ENCODE assay signal across 16 cellular contexts in the genomic region with DNA sequence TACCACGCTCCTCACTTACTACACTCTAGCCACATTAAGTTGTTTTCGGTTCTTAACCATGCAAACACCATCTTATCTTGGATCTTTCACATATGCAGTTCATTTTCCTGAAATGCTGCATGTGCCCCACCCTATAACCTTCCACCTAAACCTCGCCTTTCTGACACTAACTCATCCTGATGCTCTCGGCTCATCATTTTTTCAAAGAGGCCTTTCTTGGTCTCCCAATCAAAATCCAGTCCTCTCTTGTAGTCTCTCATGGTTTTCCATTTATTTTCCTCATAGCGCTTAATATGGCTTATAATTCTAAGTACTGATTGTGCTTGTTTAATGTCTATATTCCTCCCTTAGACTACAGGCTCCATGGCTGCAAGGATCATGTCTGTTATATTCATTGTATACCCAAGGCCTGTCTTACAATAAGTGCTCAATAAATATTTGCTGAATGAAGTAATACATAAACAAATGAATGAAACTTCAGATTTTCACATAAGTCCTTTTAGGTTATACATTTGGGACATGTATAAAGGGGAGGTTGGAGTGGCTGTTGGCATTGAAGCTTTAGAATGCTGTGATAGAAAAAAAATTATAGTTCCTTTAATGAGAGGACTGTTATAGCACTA.
DNase-seq lines count a peak whose midpoint lies in the region; ATAC-seq and TF ChIP-seq lines count a peak whose summit lies in the region.
"Had no signal": no experiment of that assay in that cellular context is flagged by ENCODE, and none has a peak within 500 bp of the region (broad histone marks: within the 10 kb centered on the region; RNA-seq: fewer than 3 reads in every experiment).

No MANE protein-coding gene starts in this region.

- H3F3A ChIP-seq in PC-3 (ENCODE audit: low read length, unreplicated experiment): no peaks in the 10 kb centered on the region

- no peaks in the 10 kb centered on the region for H3K27me3 ChIP-seq in HCT116 (ENCODE audit: insufficient read depth, low read length)
- H3K27me3 ChIP-seq in PC-3 (ENCODE audit: low read length): no peaks in the 10 kb centered on the region
- no peaks in the 10 kb centered on the region for H3K27me3 ChIP-seq in naive thymus-derived CD4-positive, alpha-beta T cell (ENCODE audit: control insufficient read depth in 2 of 2, insufficient read depth in 2 of 2, low read length in 2 of 2)
- peaks cover 3% of the 10 kb centered on the region for H3K27me3 ChIP-seq in effector memory CD4-positive, alpha-beta T cell (replicated peaks; ENCODE audit: control insufficient read depth, insufficient read depth, low read length, poor library complexity, severe bottlenecking)
- H3K27me3 ChIP-seq in right lobe of liver: no peaks in the 10 kb centered on the region
- H3K27me3 ChIP-seq: BLaER1 had no signal

- H3K4me1 ChIP-seq in HCT116 (ENCODE audit: control insufficient read depth in 1 of 2, insufficient read depth in 2 of 2, low read length in 2 of 2): peaks cover 23 to 63% of the 10 kb centered on the region in 2 experiments
- H3K4me1 ChIP-seq in PC-3 (ENCODE audit: insufficient read depth, low read length): 0 out of 2 replicates have a peak, but pooled peaks cover 4% of the 10 kb centered on the region
- no peaks in the 10 kb centered on the region for H3K4me1 ChIP-seq in naive thymus-derived CD4-positive, alpha-beta T cell (ENCODE audit: control insufficient read depth in 2 of 2, insufficient read depth in 2 of 2, low read length in 2 of 2)
- no peaks in the 10 kb centered on the region for H3K4me1 ChIP-seq in effector memory CD4-positive, alpha-beta T cell (ENCODE audit: control insufficient read depth, insufficient read depth, low read length, poor library complexity, severe bottlenecking)
- H3K4me1 ChIP-seq in right lobe of liver: no peaks in the 10 kb centered on the region
- H3K4me1 ChIP-seq: BLaER1 had no signal

- H3K9me3 ChIP-seq in HCT116 (ENCODE audit: control insufficient read depth in 1 of 2, insufficient read depth in 1 of 2, low read depth in 1 of 2, low read length in 2 of 2) (no peaks in the 10 kb centered on the region), PC-3 (ENCODE audit: low read length) (no peaks in the 10 kb centered on the region), right lobe of liver (no peaks in the 10 kb centered on the region)
- no peaks in the 10 kb centered on the region for H3K9me3 ChIP-seq in naive thymus-derived CD4-positive, alpha-beta T cell (ENCODE audit: control insufficient read depth in 2 of 3, low read length in 3 of 3)
- no peaks in the 10 kb centered on the region for H3K9me3 ChIP-seq in effector memory CD4-positive, alpha-beta T cell (ENCODE audit: control insufficient read depth, low read length)
- H3K9me3 ChIP-seq: A549 had no signal

- 94% methylated on average over 4 of the region's 5 CpGs for WGBS in right lobe of liver (ENCODE audit: insufficient coverage, low coverage, low lambda C conversion rate, missing lambda C conversion rate)

- intact Hi-C loops in HCT116 (cut with micrococcal nuclease): no loop called here
- intact Hi-C loops in PC-3 (cut with micrococcal nuclease): no loop called here
- intact Hi-C loops in naive thymus-derived CD4-positive, alpha-beta T cell (cut with micrococcal nuclease): no loop called here
- intact Hi-C loops in right lobe of liver (cut with DNase I): no loop called here

- no TSS peak for BruUV-seq in HCT116 (replicated peaks; lab: Mats Ljungman, UMichigan)
- no TSS peak for BruUV-seq in PC-3 (replicated peaks; lab: Mats Ljungman, UMichigan)

- H3K36me3 Mint-ChIP-seq in naive thymus-derived CD4-positive, alpha-beta T cell: peaks cover 0 to 5% (median 0%) of the 10 kb centered on the region in 5 donors
- H3K36me3 Mint-ChIP-seq: CD14-positive monocyte; CD4-positive, alpha-beta memory T cell had no signal

- H3K4me3 Mint-ChIP-seq in naive thymus-derived CD4-positive, alpha-beta T cell: no peak overlapping the region
- H3K4me3 Mint-ChIP-seq: CD14-positive monocyte; CD4-positive, alpha-beta memory T cell; H9 had no signal

- no peak for TF ChIP-seq RAD21 in HCT116 (IDR thresholded peaks at IDR 0.05; ENCODE audit: low read depth)

- POLR2A ChIA-PET in HCT116 (lab: Charles Lee): no interaction called here
- POLR2A ChIA-PET in PC-3 (lab: Charles Lee; ENCODE audit: unreplicated experiment): no interaction called here
- POLR2A ChIA-PET in naive thymus-derived CD4-positive, alpha-beta T cell (lab: Charles Lee): no interaction called here

- TF ChIP-seq CTCF in HCT116 (IDR thresholded peaks at IDR 0.05 in 2 of 3, conservative IDR thresholded peaks at IDR 0.05 in 1 of 3; ENCODE audit: borderline replicate concordance in 1 of 3, insufficient read depth in 1 of 3, low read depth in 2 of 3, low read length in 2 of 3): no peak
- TF ChIP-seq CTCF in PC-3 (conservative IDR thresholded peaks at IDR 0.05; ENCODE audit: low read depth, low read length): no peak
- TF ChIP-seq CTCF in right lobe of liver (IDR thresholded peaks at IDR 0.05): no peak

- peaks cover 0 to 12% (median 5%) of the 10 kb centered on the region in 7 donors for H3K4me1 Mint-ChIP-seq in naive thymus-derived CD4-positive, alpha-beta T cell
- H3K4me1 Mint-ChIP-seq: CD14-positive monocyte had no signal

- RAD21 ChIA-PET in HCT116 (lab: Charles Lee; ENCODE audit: low non-redundant PET in 1 of 2, low total read pairs in 2 of 2, uncharacterized antibody in 2 of 2, unreplicated experiment in 2 of 2): no interaction called here

- H4K20me1 ChIP-seq in HCT116 (ENCODE audit: insufficient read depth) (no peaks in the 10 kb centered on the region), PC-3 (ENCODE audit: low read length) (no peaks in the 10 kb centered on the region)
- H4K20me1 ChIP-seq: BLaER1 had no signal

- H3K4me3 ChIP-seq in HCT116 (replicated peaks in 1 of 2; ENCODE audit: low read depth in 1 of 2, low read length in 2 of 2): peak overlapping the region in 1 of 2 experiments; percentile 43; a peak in 1 of 4 replicates
- H3K4me3 ChIP-seq in PC-3 (ENCODE audit: low read length): no peak overlapping the region
- no peak overlapping the region for H3K4me3 ChIP-seq in naive thymus-derived CD4-positive, alpha-beta T cell (ENCODE audit: low read length)
- no peak overlapping the region for H3K4me3 ChIP-seq in effector memory CD4-positive, alpha-beta T cell (ENCODE audit: insufficient read depth, low read depth, low read length, poor library complexity, severe bottlenecking)
- H3K4me3 ChIP-seq in right lobe of liver: no peak overlapping the region
- H3K4me3 ChIP-seq: A549, BLaER1 had no signal

- CTCF ChIA-PET in HCT116 (lab: Charles Lee) (no interaction called here), PC-3 (lab: Charles Lee) (no interaction called here)
- CTCF ChIA-PET in naive thymus-derived CD4-positive, alpha-beta T cell (lab: Charles Lee): no interaction called here

- no peak for TF ChIP-seq POLR2A in HCT116 (IDR thresholded peaks at IDR 0.05; ENCODE audit: borderline replicate concordance, extremely low read depth, insufficient read depth, insufficient read length)
- no peak for TF ChIP-seq POLR2A in right lobe of liver (IDR thresholded peaks at IDR 0.05)

- no peak overlapping the region for H3K27ac Mint-ChIP-seq in naive thymus-derived CD4-positive, alpha-beta T cell
- H3K27ac Mint-ChIP-seq: CD14-positive monocyte; CD4-positive, alpha-beta memory T cell; H9 had no signal

- H3K79me2 ChIP-seq in HCT116 (ENCODE audit: insufficient read depth, low read length) (no peaks in the 10 kb centered on the region), PC-3 (ENCODE audit: low read length) (no peaks in the 10 kb centered on the region)

- H3K27ac ChIP-seq in HCT116 (ENCODE audit: low read depth, low read length): peak overlapping the region; percentile 70; the same call in 1 of the 2 replicates
- H3K27ac ChIP-seq in PC-3 (ENCODE audit: low read length): no peak overlapping the region
- no peak overlapping the region for H3K27ac ChIP-seq in naive thymus-derived CD4-positive, alpha-beta T cell (ENCODE audit: low read depth, low read length)
- H3K27ac ChIP-seq in effector memory CD4-positive, alpha-beta T cell (ENCODE audit: insufficient read depth, low read length, poor library complexity, severe bottlenecking): no peak overlapping the region
- H3K27ac ChIP-seq in right lobe of liver: no peak overlapping the region
- H3K27ac ChIP-seq: 22Rv1, A549, BLaER1 had no signal

- peak overlapping the region; percentile 74 for H3K4me2 ChIP-seq in HCT116 (ENCODE audit: low read length)
- H3K4me2 ChIP-seq in PC-3 (ENCODE audit: low read length): no peak overlapping the region
- H3K4me2 ChIP-seq: A549, BLaER1 had no signal

- peak overlapping the region; percentile 74 for H2AFZ ChIP-seq in HCT116 (ENCODE audit: low read depth, low read length, poor library complexity, severe bottlenecking)
- no peak overlapping the region for H2AFZ ChIP-seq in PC-3 (ENCODE audit: low read length)

- peaks cover 0 to 26% (median 9%) of the 10 kb centered on the region in 5 donors for H3K27me3 Mint-ChIP-seq in naive thymus-derived CD4-positive, alpha-beta T cell

- DNase-seq in DMS153 (lab: John Stamatoyannopoulos, UW): peak; percentile 37
- DNase-seq in DMS153 treated with DMSO at 0.1 percent for 48 hours (lab: John Stamatoyannopoulos, UW; ENCODE audit: unreplicated experiment): no peak
- DNase-seq in HCT116 (ENCODE audit: low read depth, low spot score): no peak
- no peak for DNase-seq in PC-3
- DNase-seq in naive thymus-derived CD4-positive, alpha-beta T cell: no peak
- DNase-seq in activated effector memory CD4-positive, alpha-beta T cell treated with anti-CD3 and anti-CD28 coated beads, Interleukin-2, amount 50 U/mL, for 16 hours: no peak
- no peak for DNase-seq in effector memory CD4-positive, alpha-beta T cell
- DNase-seq in right lobe of liver: no peak
- DNase-seq: CD4-positive, alpha-beta memory T cell; H9; IMR-90; KBM-7 had no signal

- no peaks in the 10 kb centered on the region for H3K36me3 ChIP-seq in HCT116 (ENCODE audit: control insufficient read depth in 1 of 2, insufficient read depth in 2 of 2, low read length in 2 of 2)
- H3K36me3 ChIP-seq in PC-3 (ENCODE audit: low read depth, low read length): no peaks in the 10 kb centered on the region
- H3K36me3 ChIP-seq in naive thymus-derived CD4-positive, alpha-beta T cell (ENCODE audit: control insufficient read depth in 2 of 3, insufficient read depth in 3 of 3, low read length in 3 of 3): no peaks in the 10 kb centered on the region
- H3K36me3 ChIP-seq in effector memory CD4-positive, alpha-beta T cell (ENCODE audit: control insufficient read depth, insufficient read depth, low read length): no peaks in the 10 kb centered on the region
- H3K36me3 ChIP-seq in right lobe of liver: no peaks in the 10 kb centered on the region
- H3K36me3 ChIP-seq: BLaER1 had no signal

- H3K9me3 Mint-ChIP-seq in naive thymus-derived CD4-positive, alpha-beta T cell: peaks cover 0 to 7% (median 0%) of the 10 kb centered on the region in 11 donors

- ATAC-seq in HCT116: no peak; the same call in 1 of the 2 replicates
- peak; percentile 61 for ATAC-seq in PC-3
- peak; percentile 34 for ATAC-seq in naive thymus-derived CD4-positive, alpha-beta T cell
- no peak for ATAC-seq in right lobe of liver
- ATAC-seq: A549 had no signal

- peak overlapping the region; percentile 34; the same call in 1 of the 2 replicates for H3K9ac ChIP-seq in HCT116 (ENCODE audit: low read length)
- no peak overlapping the region for H3K9ac ChIP-seq in PC-3 (ENCODE audit: low read length)
- H3K9ac ChIP-seq: BLaER1 had no signal

- H3K9me2 ChIP-seq in HCT116 (ENCODE audit: insufficient read depth) (no peaks in the 10 kb centered on the region), PC-3 (replicated peaks; ENCODE audit: low read length) (no peaks in the 10 kb centered on the region)

Comparison
In these comparisons a context has a peak if more than half of its experiments do, and no peak if none do; other contexts are left out.
1. ATAC-seq: peak in PC-3 (single experiment) and naive thymus-derived CD4-positive, alpha-beta T cell (single experiment); none in HCT116 (single experiment) and right lobe of liver (0 of 4).